In the genomic region with DNA sequence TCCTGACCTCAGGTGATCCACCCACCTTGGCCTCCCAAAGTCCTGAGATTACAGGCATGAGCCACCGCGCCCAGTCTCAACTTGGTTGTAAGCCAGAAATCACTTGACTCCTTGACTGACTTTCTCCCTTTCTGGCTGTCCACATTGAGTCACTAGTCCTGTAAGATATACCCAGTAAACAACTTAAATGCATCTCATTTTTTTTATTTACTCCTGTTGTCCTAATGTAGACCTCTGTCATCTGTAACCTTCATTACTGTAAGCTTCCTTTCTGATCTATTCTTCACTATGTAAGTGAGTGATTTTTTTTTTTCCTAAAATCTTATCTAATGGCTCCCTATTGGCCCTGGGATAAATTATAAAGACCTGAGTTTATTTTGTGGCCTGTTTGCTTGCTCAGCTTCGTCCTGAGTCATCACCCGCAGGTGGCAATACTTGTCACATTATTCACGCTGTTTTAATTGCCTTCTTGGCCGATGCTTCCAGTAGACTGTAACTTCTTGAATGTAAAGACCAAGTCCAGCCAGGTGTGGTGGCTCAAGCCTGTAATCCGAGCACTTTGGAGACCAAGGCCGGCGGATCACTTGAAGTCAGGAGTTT, we compare ENCODE assay signal across 9 cellular contexts. TPM values are rescaled to one million over a fixed set of nuclear protein-coding genes. Genes with fewer than 3 reads are reported as not detected.
DNase-seq lines count a peak whose midpoint lies in the region; ATAC-seq and TF ChIP-seq lines count a peak whose summit lies in the region.
"Had no signal": no experiment of that assay in that cellular context is flagged by ENCODE, and none has a peak within 500 bp of the region (broad histone marks: within the 10 kb centered on the region; RNA-seq: fewer than 3 reads in every experiment).

No MANE protein-coding gene starts in this region.

- H3K79me2 ChIP-seq in HCT116 (ENCODE audit: insufficient read depth, low read length), result peaks cover 93% of the 10 kb centered on the region

- H3K36me3 ChIP-seq in HCT116 (ENCODE audit: control insufficient read depth in 1 of 2, insufficient read depth in 2 of 2, low read length in 2 of 2), result 0 out of 4 replicates have a peak, but pooled peaks cover 0 to 2% of the 10 kb centered on the region in 2 experiments

- H3K4me2 ChIP-seq in HCT116 (ENCODE audit: low read length), result peak overlapping the region; percentile 54

- H3K4me1 ChIP-seq in HCT116 (ENCODE audit: control insufficient read depth in 1 of 2, insufficient read depth in 2 of 2, low read length in 2 of 2), result peaks cover 44 to 57% of the 10 kb centered on the region in 2 experiments

- no peak overlapping the region for H2AFZ ChIP-seq in HCT116 (ENCODE audit: low read depth, low read length, poor library complexity, severe bottlenecking)

- H3K9me3 ChIP-seq in HCT116 (ENCODE audit: control insufficient read depth in 1 of 2, insufficient read depth in 1 of 2, low read depth in 1 of 2, low read length in 2 of 2), result no peaks in the 10 kb centered on the region

- intact Hi-C loops in HCT116 (cut with micrococcal nuclease) (loop anchor here (5.0 kb wide), 1 partner anchor 37 kb away; no protein-coding TSS in a partner anchor), left colon (cut with DNase I, micrococcal nuclease) (no loop called here)

- H3K27ac Mint-ChIP-seq in activated T-helper 17 cell treated with anti-CD3 and anti-CD28 coated beads, Interleukin-2, amount 50 U/mL, for 72 hours, result peak overlapping the region; percentile 21
- H3K27ac Mint-ChIP-seq: T-helper 1 cell treated with Interleukin-12 subunit alpha and Interleukin-12 subunit beta and Interleukin-4 antibody, amounts not matched to agents 30 μg/mL and 1 μg/mL, for 36 hours had no signal

- no peak for TF ChIP-seq CTCF in AG10803 (conservative IDR thresholded peaks at IDR 0.05; ENCODE audit: low read length)
- no peak for TF ChIP-seq CTCF in HCT116 (IDR thresholded peaks at IDR 0.05 in 2 of 3, conservative IDR thresholded peaks at IDR 0.05 in 1 of 3; ENCODE audit: borderline replicate concordance in 1 of 3, insufficient read depth in 1 of 3, low read depth in 2 of 3, low read length in 2 of 3)

- no peaks in the 10 kb centered on the region for H3K27me3 Mint-ChIP-seq in activated T-helper 17 cell treated with anti-CD3 and anti-CD28 coated beads, Interleukin-2, amount 50 U/mL, for 72 hours

- peaks cover 61% of the 10 kb centered on the region; the same call in 1 of the 2 replicates for H4K20me1 ChIP-seq in HCT116 (ENCODE audit: insufficient read depth)

- H3K27ac ChIP-seq in HCT116 (ENCODE audit: low read depth, low read length), result peak overlapping the region; percentile 78

- peaks cover 38% of the 10 kb centered on the region for H3K4me1 Mint-ChIP-seq in activated T-helper 17 cell treated with anti-CD3 and anti-CD28 coated beads, Interleukin-2, amount 50 U/mL, for 72 hours

- CTCF ChIA-PET in HCT116 (lab: Charles Lee), result interaction anchor here (1.0 kb wide), 2 partner anchors 27 to 218 kb away, joined by 3 read pairs; no protein-coding TSS in a partner anchor

- H3K4me3 Mint-ChIP-seq in activated T-helper 17 cell treated with anti-CD3 and anti-CD28 coated beads, Interleukin-2, amount 50 U/mL, for 72 hours, result peak overlapping the region; percentile 2
- H3K4me3 Mint-ChIP-seq: T-helper 1 cell treated with Interleukin-12 subunit alpha and Interleukin-12 subunit beta and Interleukin-4 antibody, amounts not matched to agents 30 μg/mL and 1 μg/mL, for 36 hours had no signal

- TF ChIP-seq RAD21 in HCT116 (IDR thresholded peaks at IDR 0.05; ENCODE audit: low read depth), result no peak; the same call in 1 of the 2 replicates

- H3K9me3 Mint-ChIP-seq in activated T-helper 17 cell treated with anti-CD3 and anti-CD28 coated beads, Interleukin-2, amount 50 U/mL, for 72 hours, result no peaks in the 10 kb centered on the region
- H3K9me3 Mint-ChIP-seq: T-helper 1 cell treated with Interleukin-12 subunit alpha and Interleukin-12 subunit beta and Interleukin-4 antibody, amounts not matched to agents 30 μg/mL and 1 μg/mL, for 36 hours had no signal

- no peaks in the 10 kb centered on the region for H3K9me2 ChIP-seq in HCT116 (ENCODE audit: insufficient read depth)

- H3K4me3 ChIP-seq in AG10803 (ENCODE audit: low read length), result no peak overlapping the region
- 0 out of 4 replicates have a peak overlapping the region, but pooled peaks of 1 of the 2 experiments have one; percentile 20 for H3K4me3 ChIP-seq in HCT116 (replicated peaks in 1 of 2; ENCODE audit: low read depth in 1 of 2, low read length in 2 of 2)

- no peaks in the 10 kb centered on the region for H3K27me3 ChIP-seq in HCT116 (ENCODE audit: insufficient read depth, low read length)

- RAD21 ChIA-PET in HCT116 (lab: Charles Lee; ENCODE audit: low non-redundant PET in 1 of 2, low total read pairs in 2 of 2, uncharacterized antibody in 2 of 2, unreplicated experiment in 2 of 2), result no interaction called here

- no peak for TF ChIP-seq POLR2A in HCT116 (IDR thresholded peaks at IDR 0.05; ENCODE audit: borderline replicate concordance, extremely low read depth, insufficient read depth, insufficient read length)

- peak overlapping the region; percentile 10; the same call in 1 of the 2 replicates for H3K9ac ChIP-seq in HCT116 (ENCODE audit: low read length)

- POLR2A ChIA-PET in HCT116 (lab: Charles Lee), result no interaction called here

- no TSS peak for BruUV-seq in HCT116 (replicated peaks; lab: Mats Ljungman, UMichigan)

- peaks cover 55% of the 10 kb centered on the region for H3K36me3 Mint-ChIP-seq in activated T-helper 17 cell treated with anti-CD3 and anti-CD28 coated beads, Interleukin-2, amount 50 U/mL, for 72 hours (ENCODE audit: low read depth)

- ATAC-seq in HCT116 (peak; percentile 95), left colon (peak; percentile 83)
- ATAC-seq in activated T-helper 17 cell treated with anti-CD3 and anti-CD28 coated beads, Interleukin-2, amount 50 U/mL, for 72 hours (replicated peaks), result peak; percentile 68

- DNase-seq in AG10803 (ENCODE audit: low read depth) (peak; percentile 23), HCT116 (ENCODE audit: low read depth, low spot score) (peak; percentile 93), left colon (peak in 1 of 2 donors; percentile 33), NCI-H526 (lab: John Stamatoyannopoulos, UW) (no peak), NK-92 (lab: John Stamatoyannopoulos, UW; ENCODE audit: unreplicated experiment) (no peak), nucleus accumbens (lab: John Stamatoyannopoulos, UW) (no peak), NCI-H2029 treated with DMSO at 0.1 percent for 48 hours (lab: John Stamatoyannopoulos, UW) (no peak)

TF ChIP-seq in HCT116, 20 proteins besides CTCF, POLR2A, EP300 and RAD21 (continues in another document):
- TF ChIP-seq JUND (IDR thresholded peaks at IDR 0.05), result peak; percentile 93
- 0 out of 2 replicates have a peak, but pooled peaks have one; percentile 30 for TF ChIP-seq SRF (IDR thresholded peaks at IDR 0.05; ENCODE audit: low read depth)
- TF ChIP-seq MAX (IDR thresholded peaks at IDR 0.05), result peak; percentile 67
- TF ChIP-seq SIN3A (IDR thresholded peaks at IDR 0.05; ENCODE audit: low read depth), result peak; percentile 91
- TF ChIP-seq ELF1 (IDR thresholded peaks at IDR 0.05; ENCODE audit: borderline replicate concordance, low read depth), result no peak; the same call in 1 of the 2 replicates
- peak; percentile 60 for TF ChIP-seq EGR1 (IDR thresholded peaks at IDR 0.05; ENCODE audit: low read depth)
- no peak for TF ChIP-seq YY1 (IDR thresholded peaks at IDR 0.05; ENCODE audit: extremely low read depth, insufficient replicate concordance, low read depth, low read length)
- peak; percentile 67 for TF ChIP-seq CBX3 (IDR thresholded peaks at IDR 0.05; ENCODE audit: low read depth)
- TF ChIP-seq SP1 (IDR thresholded peaks at IDR 0.05; ENCODE audit: low read depth), result peak; percentile 67
- peak; percentile 30; the same call in 1 of the 2 replicates for TF ChIP-seq POLR2AphosphoS5 (IDR thresholded peaks at IDR 0.05; ENCODE audit: low read depth, low read length)
- no peak for TF ChIP-seq TCF7L2 (IDR thresholded peaks at IDR 0.05; ENCODE audit: borderline replicate concordance, extremely low read depth, insufficient read depth, insufficient read length)
- TF ChIP-seq, protein P1, sequence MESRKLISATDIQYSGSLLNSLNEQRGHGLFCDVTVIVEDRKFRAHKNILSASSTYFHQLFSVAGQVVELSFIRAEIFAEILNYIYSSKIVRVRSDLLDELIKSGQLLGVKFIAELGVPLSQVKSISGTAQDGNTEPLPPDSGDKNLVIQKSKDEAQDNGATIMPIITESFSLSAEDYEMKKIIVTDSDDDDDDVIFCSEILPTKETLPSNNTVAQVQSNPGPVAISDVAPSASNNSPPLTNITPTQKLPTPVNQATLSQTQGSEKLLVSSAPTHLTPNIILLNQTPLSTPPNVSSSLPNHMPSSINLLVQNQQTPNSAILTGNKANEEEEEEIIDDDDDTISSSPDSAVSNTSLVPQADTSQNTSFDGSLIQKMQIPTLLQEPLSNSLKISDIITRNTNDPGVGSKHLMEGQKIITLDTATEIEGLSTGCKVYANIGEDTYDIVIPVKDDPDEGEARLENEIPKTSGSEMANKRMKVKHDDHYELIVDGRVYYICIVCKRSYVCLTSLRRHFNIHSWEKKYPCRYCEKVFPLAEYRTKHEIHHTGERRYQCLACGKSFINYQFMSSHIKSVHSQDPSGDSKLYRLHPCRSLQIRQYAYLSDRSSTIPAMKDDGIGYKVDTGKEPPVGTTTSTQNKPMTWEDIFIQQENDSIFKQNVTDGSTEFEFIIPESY (IDR thresholded peaks at IDR 0.05; ENCODE audit: extremely low read depth, insufficient replicate concordance, low read length), result peak; percentile 26
- peak; percentile 53; the same call in 1 of the 2 replicates for TF ChIP-seq CEBPB (IDR thresholded peaks at IDR 0.05; ENCODE audit: low read depth)
- no peak for TF ChIP-seq EZH2 (IDR thresholded peaks at IDR 0.05)
- no peak for TF ChIP-seq ZFX (IDR thresholded peaks at IDR 0.05)
- TF ChIP-seq, protein P2, sequence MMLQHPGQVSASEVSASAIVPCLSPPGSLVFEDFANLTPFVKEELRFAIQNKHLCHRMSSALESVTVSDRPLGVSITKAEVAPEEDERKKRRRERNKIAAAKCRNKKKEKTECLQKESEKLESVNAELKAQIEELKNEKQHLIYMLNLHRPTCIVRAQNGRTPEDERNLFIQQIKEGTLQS (IDR thresholded peaks at IDR 0.05), result peak; percentile 31; the same call in 1 of the 2 replicates
- TF ChIP-seq FOSL1 (IDR thresholded peaks at IDR 0.05; ENCODE audit: low read depth), result peak; percentile 94
- no peak for TF ChIP-seq EZH2phosphoT487 (IDR thresholded peaks at IDR 0.05; ENCODE audit: borderline replicate concordance)

RNA-seq across cellular contexts. Expression of gene PAFAH1B1, which starts 41.0 kb away (rescaled TPM):
- 113 TPM for total RNA-seq in HCT116 (2021; ENCODE audit: unreplicated experiment)
- polyA plus RNA-seq in HCT116 (2012), result 84.3 and 86.7 TPM in 2 replicates
- total RNA-seq in activated T-helper 17 cell treated with anti-CD3 and anti-CD28 coated beads, Interleukin-2, amount 50 U/mL, for 72 hours, result 100 to 1,000 TPM; 168 to 182 TPM
- 100 to 1,000 TPM; 117 to 120 TPM for total RNA-seq in left colon

Comparison
In these comparisons a context has a peak if more than half of its experiments do, and no peak if none do; other contexts are left out.
1. DNase-seq: peak in AG10803 (single experiment) and HCT116 (single experiment); none in NCI-H526 (0 of 2), NK-92 (single experiment), nucleus accumbens (0 of 56) and NCI-H2029 treated with DMSO at 0.1 percent for 48 hours (single experiment).
2. Peak in every context shown above with its lines, with median percentiles within 50 percentile points of each other: ATAC-seq.